Comparison of ENCODE assay signal across 20 cellular contexts in the genomic region with DNA sequence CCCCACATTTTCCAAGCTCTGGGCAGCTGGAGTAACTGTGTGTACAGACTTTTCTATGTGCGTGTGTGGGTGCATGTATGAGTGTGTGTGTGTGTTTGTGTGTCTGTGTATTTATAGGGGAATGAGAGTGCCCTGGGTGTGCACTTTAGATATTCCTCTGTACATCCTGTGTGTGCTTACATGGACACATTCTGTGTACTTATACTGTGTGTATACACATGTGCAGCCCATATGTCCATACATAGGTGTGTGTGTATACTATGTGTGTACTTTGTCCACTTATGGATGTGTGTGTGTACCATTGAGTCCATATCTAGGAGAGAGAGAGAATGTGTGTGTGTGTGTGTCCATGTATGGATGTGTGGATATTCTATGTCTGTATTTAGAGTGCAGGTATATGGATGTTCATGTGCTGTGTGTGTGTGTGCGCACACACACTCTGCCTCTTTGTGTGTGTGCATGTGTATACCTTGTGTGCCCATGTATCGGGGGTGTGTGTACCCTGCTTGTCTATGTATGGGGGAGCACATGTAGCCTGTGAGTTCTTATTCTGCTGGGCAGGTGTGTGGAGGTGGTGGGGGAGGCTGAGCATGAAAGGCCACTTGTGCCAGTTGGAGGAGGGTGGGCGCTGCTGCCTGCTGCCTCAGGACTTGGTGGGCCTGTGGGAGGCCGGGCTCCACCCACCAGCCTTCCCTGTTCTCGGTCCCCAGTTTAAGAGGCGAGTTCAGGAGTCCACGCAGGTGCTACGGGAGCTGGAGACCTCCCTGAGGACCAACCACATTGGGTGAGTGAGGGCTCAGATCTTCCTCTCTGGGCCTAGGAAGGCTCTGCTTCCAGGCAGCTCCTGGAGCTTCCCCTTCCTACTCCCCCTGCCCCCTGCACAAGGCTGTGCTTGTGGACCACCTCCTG. TPM values are rescaled to one million over a fixed set of nuclear protein-coding genes. Genes with fewer than 3 reads are reported as not detected.
DNase-seq lines count a peak whose midpoint lies in the region; TF ChIP-seq lines count a peak whose summit lies in the region.
"Had no signal": no experiment of that assay in that cellular context is flagged by ENCODE, and none has a peak within 500 bp of the region (broad histone marks: within the 10 kb centered on the region; RNA-seq: fewer than 3 reads in every experiment).

No MANE protein-coding gene starts in this region.

- CTCF ChIA-PET in HEK293 (lab: Yijun Ruan, JAX) = interaction anchor here (0.6 to 11.7 kb wide), 19 partner anchors 10 to 186 kb away, joined by 3 to 192 read pairs (median 5); partner anchors contain the start of genes ACBD4, FMNL1 and HEXIM1

- intact Hi-C loops in activated CD4-positive, alpha-beta T cell treated with anti-CD3 and anti-CD28 coated beads, Interleukin-2, amount 10 ng/mL, durations not matched to agents 24 days and 14 days (cut with micrococcal nuclease) = no loop called here
- intact Hi-C loops in adrenal gland (cut with DNase I) = no loop called here

- H3K4me1 ChIP-seq in HEK293 (ENCODE audit: control insufficient read depth, insufficient read depth, low read length) (no peaks in the 10 kb centered on the region; the same call in 1 of the 2 replicates), osteoblast (ENCODE audit: insufficient read depth, low read length) (peaks cover 40% of the 10 kb centered on the region), adrenal gland (replicated peaks in 1 of 2) (peaks cover 8 to 24% of the 10 kb centered on the region in 2 donors), SJCRH30 (peaks cover 26% of the 10 kb centered on the region)
- H3K4me1 ChIP-seq: tibial artery had no signal

- peaks cover 59% of the 10 kb centered on the region for H3K36me3 Mint-ChIP-seq in activated CD4-positive, alpha-beta T cell treated with anti-CD3 and anti-CD28 coated beads, Interleukin-2, amount 10 ng/mL, durations not matched to agents 24 days and 14 days (ENCODE audit: low read depth)
- H3K36me3 Mint-ChIP-seq in activated naive CD8-positive, alpha-beta T cell treated with anti-CD3 and anti-CD28 coated beads for 36 hours = peaks cover 46% of the 10 kb centered on the region

- DNase-seq in activated CD4-positive, alpha-beta T cell treated with anti-CD3 and anti-CD28 coated beads, Interleukin-2, amount 10 ng/mL, durations not matched to agents 24 days and 14 days = no peak
- no peak for DNase-seq in activated CD4-positive, alpha-beta T cell treated with anti-CD3 and anti-CD28 coated beads for 48 hours
- DNase-seq in activated naive CD8-positive, alpha-beta T cell treated with anti-CD3 and anti-CD28 coated beads for 36 hours = no peak
- DNase-seq in osteoblast (ENCODE audit: insufficient read length, low spot score, missing footprints) (peak; percentile 71), nucleus accumbens (lab: John Stamatoyannopoulos, UW) (no peak), adrenal gland (no peak), SJCRH30 (no peak)
- DNase-seq: activated CD8-positive, alpha-beta memory T cell treated with anti-CD3 and anti-CD28 coated beads, Interleukin-2, amount 50 U/mL, for 48 hours; amygdala; cerebellar nuclear complex; left cardiac atrium; NCI-H1417; NCI-H2171; NCI-H774; ovary; sigmoid colon; stimulated activated CD4-positive, alpha-beta T cell treated with anti-CD3 and anti-CD28 coated beads, Interleukin-2, amount 100 ng/mL, for 48 hours; tibial artery; WERI-Rb-1 had no signal

- TF ChIP-seq POLR2A in adrenal gland (IDR thresholded peaks at IDR 0.05) = no peak

- no peaks in the 10 kb centered on the region for H4K20me1 ChIP-seq in osteoblast (ENCODE audit: insufficient read depth, low read length)

- H3K27me3 ChIP-seq in osteoblast (ENCODE audit: insufficient read depth, low read length) (no peaks in the 10 kb centered on the region), adrenal gland (no peaks in the 10 kb centered on the region), SJCRH30 (no peaks in the 10 kb centered on the region)
- H3K27me3 ChIP-seq: ovary had no signal

- no peak overlapping the region for H3K4me3 ChIP-seq in HEK293 (ENCODE audit: low read depth, low read length)
- no peak overlapping the region for H3K4me3 ChIP-seq in osteoblast (ENCODE audit: insufficient read depth, low read length)
- H3K4me3 ChIP-seq in adrenal gland = no peak overlapping the region
- H3K4me3 ChIP-seq in SJCRH30 = no peak overlapping the region
- H3K4me3 ChIP-seq: ovary, sigmoid colon, tibial artery had no signal

- H3K27me3 Mint-ChIP-seq in activated CD4-positive, alpha-beta T cell treated with anti-CD3 and anti-CD28 coated beads, Interleukin-2, amount 10 ng/mL, durations not matched to agents 24 days and 14 days = no peaks in the 10 kb centered on the region
- no peaks in the 10 kb centered on the region for H3K27me3 Mint-ChIP-seq in activated naive CD8-positive, alpha-beta T cell treated with anti-CD3 and anti-CD28 coated beads for 36 hours

- no peak overlapping the region for H3K27ac ChIP-seq in HEK293 (ENCODE audit: extremely low read depth, low read depth, low read length)
- H3K27ac ChIP-seq in osteoblast (ENCODE audit: low read depth, low read length) = no peak overlapping the region
- H3K27ac ChIP-seq in adrenal gland = no peak overlapping the region
- H3K27ac ChIP-seq in SJCRH30 = no peak overlapping the region
- H3K27ac ChIP-seq: ovary, tibial artery, WERI-Rb-1 had no signal

- TF ChIP-seq CTCF in HEK293 (tag by site-specific recombination; IDR thresholded peaks at IDR 0.05) = no peak
- no peak for TF ChIP-seq CTCF in osteoblast (IDR thresholded peaks at IDR 0.05; ENCODE audit: extremely low read depth, low read depth, low read length)
- TF ChIP-seq CTCF in adrenal gland (IDR thresholded peaks at IDR 0.05) = no peak

- WGBS in adrenal gland, 4 donors = 83 to 93% (median 88%) methylated on average over 3 to 9 of the region's 9 CpGs

- H3K4me1 Mint-ChIP-seq in activated CD4-positive, alpha-beta T cell treated with anti-CD3 and anti-CD28 coated beads, Interleukin-2, amount 10 ng/mL, durations not matched to agents 24 days and 14 days = peaks cover 72% of the 10 kb centered on the region
- H3K4me1 Mint-ChIP-seq in activated naive CD8-positive, alpha-beta T cell treated with anti-CD3 and anti-CD28 coated beads for 36 hours = peaks cover 67% of the 10 kb centered on the region

- H3K36me3 ChIP-seq in HEK293 (ENCODE audit: control insufficient read depth in 2 of 2, insufficient read depth in 1 of 2, low read length in 2 of 2) (no peaks in the 10 kb centered on the region), osteoblast (ENCODE audit: insufficient read depth, low read length) (no peaks in the 10 kb centered on the region), adrenal gland (replicated peaks in 1 of 2) (no peaks in the 10 kb centered on the region), SJCRH30 (no peaks in the 10 kb centered on the region)
- H3K36me3 ChIP-seq: ovary, sigmoid colon, tibial artery, WERI-Rb-1 had no signal

- peak overlapping the region; percentile 94 for H3K27ac Mint-ChIP-seq in activated CD4-positive, alpha-beta T cell treated with anti-CD3 and anti-CD28 coated beads, Interleukin-2, amount 10 ng/mL, durations not matched to agents 24 days and 14 days
- H3K27ac Mint-ChIP-seq in activated naive CD8-positive, alpha-beta T cell treated with anti-CD3 and anti-CD28 coated beads for 36 hours = peak overlapping the region; percentile 75

- no peaks in the 10 kb centered on the region for H3K9me3 Mint-ChIP-seq in activated CD4-positive, alpha-beta T cell treated with anti-CD3 and anti-CD28 coated beads, Interleukin-2, amount 10 ng/mL, durations not matched to agents 24 days and 14 days
- no peaks in the 10 kb centered on the region for H3K9me3 Mint-ChIP-seq in activated naive CD8-positive, alpha-beta T cell treated with anti-CD3 and anti-CD28 coated beads for 36 hours

- H3K4me3 Mint-ChIP-seq in activated CD4-positive, alpha-beta T cell treated with anti-CD3 and anti-CD28 coated beads, Interleukin-2, amount 10 ng/mL, durations not matched to agents 24 days and 14 days = peak overlapping the region; percentile 67
- H3K4me3 Mint-ChIP-seq in activated naive CD8-positive, alpha-beta T cell treated with anti-CD3 and anti-CD28 coated beads for 36 hours = peak overlapping the region; percentile 96

- no peaks in the 10 kb centered on the region for H3K79me2 ChIP-seq in osteoblast (ENCODE audit: insufficient read depth, low read length)

- H3K9me3 ChIP-seq in HEK293 (ENCODE audit: control insufficient read depth, insufficient read depth, low read depth, low read length) (no peaks in the 10 kb centered on the region), osteoblast (ENCODE audit: low read depth, low read length) (no peaks in the 10 kb centered on the region), adrenal gland (replicated peaks in 1 of 3) (no peaks in the 10 kb centered on the region), SJCRH30 (replicated peaks) (no peaks in the 10 kb centered on the region)
- H3K9me3 ChIP-seq: ovary, sigmoid colon, tibial artery had no signal

- no peak overlapping the region for H3K4me2 ChIP-seq in osteoblast (ENCODE audit: insufficient read depth, low read length)

- H2AFZ ChIP-seq in osteoblast (ENCODE audit: low read length) = no peak overlapping the region

- POLR2A ChIA-PET in HEK293 (lab: Yijun Ruan, JAX) = interaction anchor here (2.1 kb wide), 2 partner anchors 14 to 15 kb away, joined by 4 read pairs; no protein-coding TSS in a partner anchor

TF ChIP-seq in HEK293, 187 proteins besides CTCF, POLR2A, EP300 and RAD21 (continues in another document):
- peak; percentile 92 for TF ChIP-seq ZFHX2 (tag by site-specific recombination; conservative IDR thresholded peaks at IDR 0.05)

RNA-seq across cellular contexts. Expression of gene FMNL1, which starts 11.1 kb away (rescaled TPM):
- 325 and 329 TPM in 2 replicates for total RNA-seq in activated CD4-positive, alpha-beta T cell treated with anti-CD3 and anti-CD28 coated beads, Interleukin-2, amount 10 ng/mL, durations not matched to agents 24 days and 14 days
- 100 to 1,000 TPM; 215 to 219 TPM for total RNA-seq in activated naive CD8-positive, alpha-beta T cell treated with anti-CD3 and anti-CD28 coated beads for 36 hours
- total RNA-seq in osteoblast (2.7 and 3.6 TPM in 2 replicates), adrenal gland (10 to 100 TPM in 6 of 8 donors, 1 to 10 TPM in 2; 6.7 to 20.3 (median 15.3) TPM)
- polyA plus RNA-seq in adrenal gland = 10 to 100 TPM in 2 of 3 donors, 1 to 10 TPM in 1; 3.6 to 31.9 (median 13.7) TPM
- 0.91 and 1.1 TPM in 2 replicates for total RNA-seq in SJCRH30 (2014; rRNA removed; shearing (Covaris generic))

RNA-seq across cellular contexts. Expression of gene SPATA32, which starts 29.1 kb away (rescaled TPM):
- 0.28 and 0.40 TPM in 2 replicates for total RNA-seq in activated CD4-positive, alpha-beta T cell treated with anti-CD3 and anti-CD28 coated beads, Interleukin-2, amount 10 ng/mL, durations not matched to agents 24 days and 14 days
- total RNA-seq in activated naive CD8-positive, alpha-beta T cell treated with anti-CD3 and anti-CD28 coated beads for 36 hours = under 1 TPM; 0.62 to 0.68 TPM
- total RNA-seq in osteoblast (not detected in 2 replicates), adrenal gland (under 1 TPM in 1 of 8 donors, not detected in 7; 0.11 TPM)
- polyA plus RNA-seq in adrenal gland = not detected
- 0.08 TPM in 1 of 2 replicates, not detected in the other for total RNA-seq in SJCRH30 (2014; rRNA removed; shearing (Covaris generic))
- total RNA-seq: left cardiac atrium, sigmoid colon had no signal
- polyA plus RNA-seq: ovary had no signal

Comparison
In these comparisons a context has a peak if more than half of its experiments do, and no peak if none do; other contexts are left out.
1. RNA of gene FMNL1, which starts 11.1 kb away (total RNA-seq): 325 to 329 TPM in activated CD4-positive, alpha-beta T cell treated with anti-CD3 and anti-CD28 coated beads, Interleukin-2, amount 10 ng/mL, durations not matched to agents 24 days and 14 days and 215 to 219 TPM in activated naive CD8-positive, alpha-beta T cell treated with anti-CD3 and anti-CD28 coated beads for 36 hours; 6.7 to 20.3 TPM in adrenal gland, 2.7 to 3.6 TPM in osteoblast and 0.91 to 1.1 TPM in SJCRH30; every median in the first group is over 10 times any median in the second.